1 cellular context compared by ENCODE assay signal in genomic region chr9:107282759-107283620, GRCh38.
TF ChIP-seq lines count a peak whose summit lies in the region.

Gene RAD23B (plus strand): TSS chr9:107283279. CDS start chr9:107283630, 351 bp downstream.

TF ChIP-seq in HepG2, 621 proteins besides CTCF, POLR2A, EP300 and RAD21 (continued from another document and continues in another):
- peak; percentile 40 for TF ChIP-seq ZNF784 (CRISPR knock-in tag; IDR thresholded peaks at IDR 0.05; ENCODE audit: borderline replicate concordance)
- TF ChIP-seq ZNF710 (CRISPR knock-in tag; IDR thresholded peaks at IDR 0.05; ENCODE audit: borderline replicate concordance) = no peak; the same call in 1 of the 2 replicates
- no peak for TF ChIP-seq ZNF569 (CRISPR knock-in tag; IDR thresholded peaks at IDR 0.05; ENCODE audit: borderline replicate concordance)
- TF ChIP-seq ATF6 (CRISPR knock-in tag; conservative IDR thresholded peaks at IDR 0.05) = 0 out of 2 replicates have a peak, but pooled peaks have one; percentile 43
- no peak for TF ChIP-seq ZNF282 (IDR thresholded peaks at IDR 0.05; ENCODE audit: partially characterized antibody)
- TF ChIP-seq ZKSCAN8 (CRISPR knock-in tag; IDR thresholded peaks at IDR 0.05; ENCODE audit: borderline replicate concordance) = peak; percentile 48; the same call in 1 of the 2 replicates
- TF ChIP-seq NFKB2 (CRISPR knock-in tag; IDR thresholded peaks at IDR 0.05; ENCODE audit: borderline replicate concordance) = peak; percentile 88; the same call in 1 of the 2 replicates
- TF ChIP-seq ZNF20 (CRISPR knock-in tag; IDR thresholded peaks at IDR 0.05) = no peak
- peak in 1 of 2 experiments; percentile 36; a peak in 1 of 4 replicates for TF ChIP-seq REST (IDR thresholded peaks at IDR 0.05; ENCODE audit: borderline replicate concordance in 1 of 2, low read depth in 1 of 2, low read length in 2 of 2)
- no peak for TF ChIP-seq ZNF660 (CRISPR knock-in tag; IDR thresholded peaks at IDR 0.05; ENCODE audit: borderline replicate concordance, low read depth)
- 0 out of 2 replicates have a peak, but pooled peaks have one; percentile 26 for TF ChIP-seq RXRB (CRISPR knock-in tag; IDR thresholded peaks at IDR 0.05; ENCODE audit: borderline replicate concordance)
- TF ChIP-seq CENPBD1 (CRISPR knock-in tag; IDR thresholded peaks at IDR 0.05; ENCODE audit: borderline replicate concordance, low read depth) = no peak; the same call in 1 of the 2 replicates
- peak; percentile 27 for TF ChIP-seq TBL1XR1 (IDR thresholded peaks at IDR 0.05; ENCODE audit: borderline replicate concordance, low read length, partially characterized antibody)
- peak; percentile 80 for TF ChIP-seq ZNF687 (CRISPR knock-in tag; IDR thresholded peaks at IDR 0.05)
- 0 out of 2 replicates have a peak, but pooled peaks have one; percentile 57 for TF ChIP-seq ZNF639 (CRISPR knock-in tag; conservative IDR thresholded peaks at IDR 0.05)
- peak; percentile 52 for TF ChIP-seq HNRNPK (IDR thresholded peaks at IDR 0.05; ENCODE audit: low read depth, low read length, poor library complexity, severe bottlenecking)
- TF ChIP-seq U2AF2 (IDR thresholded peaks at IDR 0.05; ENCODE audit: low read depth, low read length) = no peak
- no peak for TF ChIP-seq MAFK (conservative IDR thresholded peaks at IDR 0.05 in 1 of 2, IDR thresholded peaks at IDR 0.05 in 1 of 2; ENCODE audit: low read length in 2 of 2)
- TF ChIP-seq HOXA5 (CRISPR knock-in tag; IDR thresholded peaks at IDR 0.05) = peak; percentile 16; the same call in 1 of the 2 replicates
- TF ChIP-seq NFYC (CRISPR knock-in tag; IDR thresholded peaks at IDR 0.05) = peak; percentile 8; the same call in 1 of the 2 replicates
- TF ChIP-seq RAD51 (IDR thresholded peaks at IDR 0.05; ENCODE audit: borderline replicate concordance) = no peak
- TF ChIP-seq ZBTB8A (CRISPR knock-in tag; IDR thresholded peaks at IDR 0.05; ENCODE audit: borderline replicate concordance, low read depth) = no peak; the same call in 1 of the 2 replicates
- peak; percentile 72; the same call in 1 of the 2 replicates for TF ChIP-seq ZNF766 (CRISPR knock-in tag; IDR thresholded peaks at IDR 0.05; ENCODE audit: borderline replicate concordance)
- peak; percentile 68; the same call in 1 of the 2 replicates for TF ChIP-seq ZBTB2 (CRISPR knock-in tag; IDR thresholded peaks at IDR 0.05; ENCODE audit: low read depth)
- peak; percentile 53 for TF ChIP-seq SOX5 (CRISPR knock-in tag; IDR thresholded peaks at IDR 0.05; ENCODE audit: borderline replicate concordance)
- 0 out of 2 replicates have a peak, but pooled peaks have one; percentile 54 for TF ChIP-seq ZNF550 (CRISPR knock-in tag; IDR thresholded peaks at IDR 0.05; ENCODE audit: borderline replicate concordance)
- TF ChIP-seq MXD3 (CRISPR knock-in tag; IDR thresholded peaks at IDR 0.05) = no peak; the same call in 1 of the 2 replicates
- peak; percentile 41; the same call in 1 of the 2 replicates for TF ChIP-seq GMEB2 (CRISPR knock-in tag; IDR thresholded peaks at IDR 0.05; ENCODE audit: low read depth)
- peak; percentile 75 for TF ChIP-seq IKZF5 (CRISPR knock-in tag; IDR thresholded peaks at IDR 0.05)
- no peak for TF ChIP-seq ZBTB25 (CRISPR knock-in tag; IDR thresholded peaks at IDR 0.05)
- no peak for TF ChIP-seq ZNF180 (CRISPR knock-in tag; IDR thresholded peaks at IDR 0.05; ENCODE audit: borderline replicate concordance, low read depth)
- peak; percentile 85 for TF ChIP-seq POGZ (CRISPR knock-in tag; IDR thresholded peaks at IDR 0.05)
- no peak for TF ChIP-seq HOXA7 (CRISPR knock-in tag; IDR thresholded peaks at IDR 0.05)
- no peak for TF ChIP-seq SP140L (CRISPR knock-in tag; IDR thresholded peaks at IDR 0.05; ENCODE audit: borderline replicate concordance)
